8 cellular contexts compared by ENCODE assay signal in genomic region chr17:5706835-5707234, GRCh38.
DNase-seq lines count a peak whose midpoint lies in the region; ATAC-seq, FAIRE-seq and TF ChIP-seq lines count a peak whose summit lies in the region.

No MANE protein-coding gene starts in this region.

- BruUV-seq in Calu3 (replicated peaks; lab: Mats Ljungman, UMichigan): no TSS peak

- no peaks in the 10 kb centered on the region for H3K9me3 Mint-ChIP-seq in Calu3 (ENCODE audit: low read depth, unreplicated experiment)
- no peaks in the 10 kb centered on the region for H3K9me3 Mint-ChIP-seq in activated naive CD8-positive, alpha-beta T cell treated with anti-CD3 and anti-CD28 coated beads, Interleukin-2, amount 50 U/mL, for 24 hours

- H3K4me1 ChIP-seq in small intestine (ENCODE audit: control insufficient read depth in 2 of 2, insufficient read depth in 1 of 2, low read depth in 1 of 2, low read length in 1 of 2): no peaks in the 10 kb centered on the region

- intact Hi-C loops in Calu3 (cut with micrococcal nuclease; ENCODE audit: unreplicated experiment): loop anchor here (2.0 kb wide), 1 partner anchor 120 kb away; no protein-coding TSS in a partner anchor

- H3K36me3 Mint-ChIP-seq in Calu3 (ENCODE audit: insufficient read depth, unreplicated experiment): no peaks in the 10 kb centered on the region
- no peaks in the 10 kb centered on the region for H3K36me3 Mint-ChIP-seq in activated naive CD8-positive, alpha-beta T cell treated with anti-CD3 and anti-CD28 coated beads, Interleukin-2, amount 50 U/mL, for 24 hours (ENCODE audit: low read depth)

- peak; percentile 58 for TF ChIP-seq CTCF in Calu3 (IDR thresholded peaks at IDR 0.05; ENCODE audit: unreplicated experiment)

- no peaks in the 10 kb centered on the region for H3K4me1 Mint-ChIP-seq in Calu3 (ENCODE audit: low read depth, unreplicated experiment)
- no peaks in the 10 kb centered on the region for H3K4me1 Mint-ChIP-seq in activated naive CD8-positive, alpha-beta T cell treated with anti-CD3 and anti-CD28 coated beads, Interleukin-2, amount 50 U/mL, for 24 hours

- peak; percentile 52 for ATAC-seq in activated naive CD8-positive, alpha-beta T cell treated with anti-CD3 and anti-CD28 coated beads, Interleukin-2, amount 50 U/mL, for 24 hours
- ATAC-seq in HG03025 (IDR thresholded peaks at IDR 0.05; ENCODE audit: low FRiP score, unreplicated experiment): no peak
- no peak for ATAC-seq in GM21423 (IDR thresholded peaks at IDR 0.05; ENCODE audit: unreplicated experiment)

- no peaks in the 10 kb centered on the region for H3K9me3 ChIP-seq in small intestine (ENCODE audit: control insufficient read depth, low read depth)

- WGBS in small intestine, 3 donors: 6 to 12% (median 10%) methylated on average over 3 of the region's 3 CpGs

- H3K36me3 ChIP-seq in small intestine (ENCODE audit: control insufficient read depth in 2 of 2, insufficient read depth in 2 of 2, low read length in 2 of 2): no peaks in the 10 kb centered on the region

- H3K27ac ChIP-seq in small intestine (ENCODE audit: low read depth in 1 of 2, low read length in 1 of 2): no peak overlapping the region

- DNase-seq in Calu3 (peak; percentile 53), KG1 (lab: John Stamatoyannopoulos, UW) (peak; percentile 2), SK-N-DZ (ENCODE audit: low spot score) (peak; percentile 37), hepatic stellate cell (ENCODE audit: low spot score) (peak; percentile 64), small intestine (peak; percentile 41)
- peak; percentile 69 for DNase-seq in activated naive CD8-positive, alpha-beta T cell treated with anti-CD3 and anti-CD28 coated beads, Interleukin-2, amount 50 U/mL, for 24 hours

- CTCF ChIA-PET in Calu3 (lab: Charles Lee): interaction anchor here (0.6 kb wide), 1 partner anchor 173 kb away, joined by 5 read pairs; no protein-coding TSS in a partner anchor

- no peak overlapping the region for H3K4me3 ChIP-seq in small intestine (ENCODE audit: low read depth in 1 of 2, low read length in 2 of 2)

- FAIRE-seq in small intestine (lab: Jason Lieb, UNC): no peak

- H3K4me3 Mint-ChIP-seq in Calu3 (ENCODE audit: low read depth, unreplicated experiment): no peak overlapping the region
- no peak overlapping the region for H3K4me3 Mint-ChIP-seq in activated naive CD8-positive, alpha-beta T cell treated with anti-CD3 and anti-CD28 coated beads, Interleukin-2, amount 50 U/mL, for 24 hours

- peaks cover 0 to 8% of the 10 kb centered on the region in 2 donors for H3K27me3 ChIP-seq in small intestine (ENCODE audit: control insufficient read depth in 2 of 2, insufficient read depth in 2 of 2, low read length in 2 of 2)

- H3K27me3 Mint-ChIP-seq in Calu3 (ENCODE audit: unreplicated experiment): peaks cover 54% of the 10 kb centered on the region
- H3K27me3 Mint-ChIP-seq in activated naive CD8-positive, alpha-beta T cell treated with anti-CD3 and anti-CD28 coated beads, Interleukin-2, amount 50 U/mL, for 24 hours: peaks cover 17% of the 10 kb centered on the region

- H3K27ac Mint-ChIP-seq in Calu3 (ENCODE audit: unreplicated experiment): no peak overlapping the region
- H3K27ac Mint-ChIP-seq in activated naive CD8-positive, alpha-beta T cell treated with anti-CD3 and anti-CD28 coated beads, Interleukin-2, amount 50 U/mL, for 24 hours: no peak overlapping the region

Comparison
In these comparisons a context has a peak if more than half of its experiments do, and no peak if none do; other contexts are left out.
1. DNase-seq: peak in every context shown above with its lines; median percentile 69 in activated naive CD8-positive, alpha-beta T cell treated with anti-CD3 and anti-CD28 coated beads, Interleukin-2, amount 50 U/mL, for 24 hours; 64 in hepatic stellate cell; 53 in Calu3; 41 in small intestine; 37 in SK-N-DZ; 2 in KG1.